ENCODE assay signal across 11 cellular contexts in the genomic region with DNA sequence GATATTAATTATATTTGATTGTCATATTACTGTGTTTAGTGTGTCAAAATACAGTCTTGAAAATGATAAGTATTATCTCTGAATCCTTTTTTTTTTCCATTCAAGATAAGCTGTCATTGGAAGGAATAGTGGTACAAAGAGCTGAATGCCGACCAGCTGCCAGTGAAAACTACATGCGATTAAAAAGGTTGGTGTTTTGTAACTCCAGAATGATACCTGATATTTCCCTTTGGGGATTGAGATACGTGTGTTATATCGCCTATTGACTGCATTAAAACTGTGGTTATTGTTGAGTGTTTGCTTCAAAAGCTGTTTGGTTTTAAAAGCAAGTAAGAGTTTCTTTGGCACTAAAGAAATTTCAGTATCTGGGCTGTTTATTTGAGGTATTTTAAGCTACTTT. TPM values are rescaled to one million over a fixed set of nuclear protein-coding genes. Genes with fewer than 3 reads are reported as not detected.
DNase-seq lines count a peak whose midpoint lies in the region; ATAC-seq and TF ChIP-seq lines count a peak whose summit lies in the region.
"Had no signal": no experiment of that assay in that cellular context is flagged by ENCODE, and none has a peak within 500 bp of the region (broad histone marks: within the 10 kb centered on the region; RNA-seq: fewer than 3 reads in every experiment).

No MANE protein-coding gene starts in this region.

- CTCF ChIA-PET in RWPE1 (lab: Yijun Ruan, JAX): interaction anchor here (0.8 kb wide), 1 partner anchor 55 kb away, joined by 3 read pairs; no protein-coding TSS in a partner anchor

- H3K4me3 ChIP-seq in gastroesophageal sphincter (no peak overlapping the region), stomach (peak overlapping the region in 1 of 4 donors; percentile 15), upper lobe of left lung (no peak overlapping the region)

- no peaks in the 10 kb centered on the region for H3K9me3 ChIP-seq in gastroesophageal sphincter
- no peaks in the 10 kb centered on the region for H3K9me3 ChIP-seq in stomach
- no peaks in the 10 kb centered on the region for H3K9me3 ChIP-seq in upper lobe of left lung

- no peak for ATAC-seq in gastroesophageal sphincter
- no peak for ATAC-seq in upper lobe of left lung (ENCODE audit: low FRiP score in 2 of 2)
- ATAC-seq in HG02588 (IDR thresholded peaks at IDR 0.05; ENCODE audit: unreplicated experiment): no peak

- POLR2A ChIA-PET in RWPE1 (lab: Yijun Ruan, JAX; ENCODE audit: low non-redundant PET): no interaction called here

- peaks cover 6 to 30% (median 10%) of the 10 kb centered on the region in 3 donors for H3K4me1 ChIP-seq in gastroesophageal sphincter
- peaks cover 0 to 26% (median 15%) of the 10 kb centered on the region in 4 donors for H3K4me1 ChIP-seq in stomach
- peaks cover 0 to 13% (median 6%) of the 10 kb centered on the region in 4 donors for H3K4me1 ChIP-seq in upper lobe of left lung

- no peaks in the 10 kb centered on the region for H3K27me3 ChIP-seq in gastroesophageal sphincter
- H3K27me3 ChIP-seq in stomach: no peaks in the 10 kb centered on the region
- H3K27me3 ChIP-seq in upper lobe of left lung: no peaks in the 10 kb centered on the region

- H3K36me3 Mint-ChIP-seq in CD14-positive monocyte: peaks cover 34 to 35% of the 10 kb centered on the region in 2 donors

- H3K4me3 Mint-ChIP-seq in CD14-positive monocyte: no peak overlapping the region
- H3K4me3 Mint-ChIP-seq: activated CD8-positive, alpha-beta T cell treated with anti-CD3 and anti-CD28 coated beads for 36 hours had no signal

- H3K27ac ChIP-seq in RWPE1 (peak overlapping the region; percentile 97), gastroesophageal sphincter (peak overlapping the region; percentile 67 to 82 (median 76)), stomach (peak overlapping the region in 3 of 5 donors; percentile 6 to 71 (median 60)), upper lobe of left lung (peak overlapping the region in 1 of 4 donors; percentile 36)

- H3K4me1 Mint-ChIP-seq in CD14-positive monocyte: peaks cover 3% of the 10 kb centered on the region

- TF ChIP-seq EP300 in gastroesophageal sphincter (IDR thresholded peaks at IDR 0.05): no peak
- TF ChIP-seq EP300 in stomach (IDR thresholded peaks at IDR 0.05): no peak
- no peak for TF ChIP-seq EP300 in upper lobe of left lung (IDR thresholded peaks at IDR 0.05)

- H3K27me3 Mint-ChIP-seq in CD14-positive monocyte (ENCODE audit: low read depth in 3 of 3): no peaks in the 10 kb centered on the region
- H3K27me3 Mint-ChIP-seq: activated CD8-positive, alpha-beta T cell treated with anti-CD3 and anti-CD28 coated beads for 36 hours had no signal

- no peak for TF ChIP-seq POLR2A in gastroesophageal sphincter (IDR thresholded peaks at IDR 0.05)
- no peak for TF ChIP-seq POLR2A in stomach (IDR thresholded peaks at IDR 0.05)
- TF ChIP-seq POLR2A in upper lobe of left lung (IDR thresholded peaks at IDR 0.05): no peak

- DNase-seq in NCI-H1105 treated with DMSO at 0.1 percent for 48 hours (lab: John Stamatoyannopoulos, UW) (peak; percentile 69), RWPE1 (ENCODE audit: low spot score) (no peak), stomach (no peak), upper lobe of left lung (no peak), CD14-positive monocyte (ENCODE audit: low spot score) (no peak)
- DNase-seq: stimulated activated naive CD4-positive, alpha-beta T cell had no signal

- H3K27ac Mint-ChIP-seq in CD14-positive monocyte: no peak overlapping the region
- H3K27ac Mint-ChIP-seq: activated CD8-positive, alpha-beta T cell treated with anti-CD3 and anti-CD28 coated beads for 36 hours had no signal

- H3K36me3 ChIP-seq in gastroesophageal sphincter (peaks cover 0 to 12% of the 10 kb centered on the region in 2 donors), stomach (peaks cover 0 to 12% (median 11%) of the 10 kb centered on the region in 4 donors), upper lobe of left lung (no peaks in the 10 kb centered on the region)

- 48 to 54% methylated on average over 4 of the region's 4 CpGs for WGBS in gastroesophageal sphincter (ENCODE audit: low coverage in 1 of 2), 2 donors
- 31 to 45% (median 32%) methylated on average over 4 of the region's 4 CpGs for WGBS in stomach, 5 donors
- WGBS in upper lobe of left lung, 2 donors: 86 to 88% methylated on average over 4 of the region's 4 CpGs

- intact Hi-C loops in stomach (cut with DNase I; ENCODE audit: low total_unique reads): no loop called here
- intact Hi-C loops in CD14-positive monocyte (cut with micrococcal nuclease): no loop called here

- TF ChIP-seq CTCF in RWPE1 (conservative IDR thresholded peaks at IDR 0.05; ENCODE audit: low read depth) (no peak), gastroesophageal sphincter (IDR thresholded peaks at IDR 0.05) (no peak), stomach (IDR thresholded peaks at IDR 0.05) (no peak), upper lobe of left lung (IDR thresholded peaks at IDR 0.05) (no peak), CD14-positive monocyte (IDR thresholded peaks at IDR 0.05) (no peak)

- H3K9me3 Mint-ChIP-seq in CD14-positive monocyte: peaks cover 0 to 4% (median 0%) of the 10 kb centered on the region in 7 donors
- H3K9me3 Mint-ChIP-seq: activated CD8-positive, alpha-beta T cell treated with anti-CD3 and anti-CD28 coated beads for 36 hours had no signal

RNA-seq across cellular contexts. Expression of gene KCTD4, which starts 6.5 kb away (rescaled TPM):
- total RNA-seq in gastroesophageal sphincter (under 1 TPM in 1 of 4 donors, not detected in 3; 0.78 TPM), stomach (not detected), upper lobe of left lung (not detected)
- polyA plus RNA-seq in stomach (under 1 TPM in 1 of 3 donors, not detected in 2; 0.10 TPM), CD14-positive monocyte (under 1 TPM in 1 of 2 donors, not detected in 1; 0.12 TPM)
- total RNA-seq: activated CD8-positive, alpha-beta T cell treated with anti-CD3 and anti-CD28 coated beads for 36 hours; Daoy; glomerular endothelial cell had no signal
